ENCODE assay signal across 11 cellular contexts in genomic region chr1:208461680-208462079, GRCh38.
DNase-seq lines count a peak whose midpoint lies in the region; ATAC-seq and TF ChIP-seq lines count a peak whose summit lies in the region.
"Had no signal": no experiment of that assay in that cellular context is flagged by ENCODE, and none has a peak within 500 bp of the region (broad histone marks: within the 10 kb centered on the region; RNA-seq: fewer than 3 reads in every experiment).

No MANE protein-coding gene starts in this region.

- no peak for DNase-seq in Caco-2
- DNase-seq in H9, result no peak
- no peak for DNase-seq in left colon
- DNase-seq in islet precursor cell, result no peak
- DNase-seq in NCI-H226, result no peak
- no peak for DNase-seq in activated gamma-delta T cell treated with Interleukin-2 at 50 U/mL for 16 hours
- no peak for DNase-seq in NCI-H1930 (lab: John Stamatoyannopoulos, UW)
- DNase-seq: amygdala, NCI-H2171 had no signal

- H3K9me3 ChIP-seq in Caco-2 (no peaks in the 10 kb centered on the region; the same call in 1 of the 2 replicates), H9 (ENCODE audit: control insufficient read depth, low read depth, low read length) (no peaks in the 10 kb centered on the region)
- H3K9me3 ChIP-seq: tibial nerve had no signal

- no TSS peak for BruUV-seq in Caco-2 (replicated peaks; lab: Mats Ljungman, UMichigan)

- no peak overlapping the region for H3K18ac ChIP-seq in H9 (ENCODE audit: insufficient read length, low read depth, low read length)

- H3K4me2 ChIP-seq in H9 (ENCODE audit: insufficient read depth, insufficient read length, low read length), result no peak overlapping the region

- no peak overlapping the region for H3T11ph ChIP-seq in H9 (ENCODE audit: low read length)

- no peak overlapping the region for H3K14ac ChIP-seq in H9 (ENCODE audit: insufficient read depth, low read length)

- H3K4ac ChIP-seq in H9 (ENCODE audit: low read depth, low read length), result no peak overlapping the region

- CTCF ChIA-PET in Caco-2 (lab: Charles Lee), result no interaction called here

- H2BK5ac ChIP-seq in H9 (ENCODE audit: insufficient read length, low read length), result no peak overlapping the region

- H3K27ac Mint-ChIP-seq in Caco-2 (ENCODE audit: unreplicated experiment) (no peak overlapping the region), H9 (no peak overlapping the region)

- H3K4me3 ChIP-seq in Caco-2 (ENCODE audit: low read depth, low read length), result no peak overlapping the region
- H3K4me3 ChIP-seq: tibial nerve had no signal

- no peak overlapping the region for H4K91ac ChIP-seq in H9 (ENCODE audit: insufficient read length, low read depth, low read length)

- intact Hi-C loops in Caco-2 (cut with micrococcal nuclease; ENCODE audit: unreplicated experiment) (no loop called here), left colon (cut with DNase I, micrococcal nuclease) (no loop called here)

- H3K56ac ChIP-seq in H9 (ENCODE audit: insufficient read length, low read depth, low read length), result no peak overlapping the region

- no peak overlapping the region for H2BK120ac ChIP-seq in H9 (ENCODE audit: low read depth, low read length, poor library complexity, severe bottlenecking)

- H4K8ac ChIP-seq in H9 (replicated peaks; ENCODE audit: insufficient read length, low read depth, low read length), result no peak overlapping the region

- H2AFZ ChIP-seq in H9 (ENCODE audit: low read length), result no peak overlapping the region

- no peak overlapping the region for H3K9ac ChIP-seq in H9 (ENCODE audit: extremely low read depth, insufficient read length, low read length)

- H3K9me3 Mint-ChIP-seq in Caco-2 (ENCODE audit: unreplicated experiment), result no peaks in the 10 kb centered on the region
- H3K9me3 Mint-ChIP-seq in H9, result peaks cover 0 to 3% of the 10 kb centered on the region in 2 experiments; a peak in 1 of 5 replicates

- H2BK20ac ChIP-seq in H9 (ENCODE audit: low read depth, low read length, poor library complexity, severe bottlenecking), result no peak overlapping the region

- H3K23ac ChIP-seq in H9 (ENCODE audit: insufficient read length, low read depth, low read length), result no peak overlapping the region

- no peak overlapping the region for H3K27ac ChIP-seq in H9 (ENCODE audit: insufficient read length, low read depth, low read length)
- H3K27ac ChIP-seq: tibial nerve had no signal

- no peak overlapping the region for H3K4me3 Mint-ChIP-seq in Caco-2 (ENCODE audit: unreplicated experiment)
- no peak overlapping the region for H3K4me3 Mint-ChIP-seq in H9

- no peak overlapping the region for H4K5ac ChIP-seq in H9 (ENCODE audit: insufficient read length, low read depth, low read length)

- POLR2A ChIA-PET in Caco-2 (lab: Charles Lee), result no interaction called here

- no peak overlapping the region for H2BK12ac ChIP-seq in H9 (ENCODE audit: insufficient read length, low read depth, low read length)

- H3K79me1 ChIP-seq in H9 (ENCODE audit: insufficient read depth, low read depth, low read length, poor library complexity, severe bottlenecking), result no peaks in the 10 kb centered on the region

- H3K23me2 ChIP-seq in H9 (ENCODE audit: insufficient read length, low read depth, low read length, poor library complexity, severe bottlenecking), result no peaks in the 10 kb centered on the region

- no peaks in the 10 kb centered on the region for H3K27me3 ChIP-seq in Caco-2 (replicated peaks; ENCODE audit: control insufficient read depth, insufficient read depth, low read length)
- no peaks in the 10 kb centered on the region for H3K27me3 ChIP-seq in H9 (ENCODE audit: insufficient read depth, low read length)
- H3K27me3 ChIP-seq: tibial nerve had no signal

- H3K36me3 ChIP-seq in Caco-2 (ENCODE audit: control insufficient read depth, insufficient read depth, low read length), result no peaks in the 10 kb centered on the region
- H3K36me3 ChIP-seq: tibial nerve had no signal

- WGBS in H9 (ENCODE audit: extremely low coverage, insufficient read length, low lambda C conversion rate), result no CpG with 5 or more reads among the region's 4 CpGs

- TF ChIP-seq CTCF in Caco-2 (IDR thresholded peaks at IDR 0.05; ENCODE audit: insufficient read depth in 1 of 2, low read depth in 1 of 2, low read length in 1 of 2, severe bottlenecking in 1 of 2, unreplicated experiment in 1 of 2), result peak; percentile 20 to 48
- peak; percentile 63 for TF ChIP-seq CTCF in H9 (conservative IDR thresholded peaks at IDR 0.05)

- H3K79me2 ChIP-seq in H9 (ENCODE audit: insufficient read depth, low read length), result no peaks in the 10 kb centered on the region

- H3K4me1 Mint-ChIP-seq in Caco-2 (ENCODE audit: low read depth, unreplicated experiment) (no peaks in the 10 kb centered on the region), H9 (no peaks in the 10 kb centered on the region)

- no peak overlapping the region for H2BK15ac ChIP-seq in H9 (ENCODE audit: low read depth, low read length)

- H3K4me1 ChIP-seq in Caco-2 (no peaks in the 10 kb centered on the region), H9 (ENCODE audit: insufficient read depth, low read length) (no peaks in the 10 kb centered on the region)
- H3K4me1 ChIP-seq: tibial nerve had no signal

- H4K20me1 ChIP-seq in H9 (ENCODE audit: control insufficient read depth, insufficient read depth, insufficient read length), result no peaks in the 10 kb centered on the region

- ATAC-seq in SK-N-SH treated with all-trans-retinoic acid at 6 μM for 48 hours (peak; percentile 70; the same call in 2 of the 3 replicates), left colon (peak; percentile 34)

- H2AK5ac ChIP-seq in H9 (ENCODE audit: insufficient read length, low read length), result no peak overlapping the region

- peaks cover 15% of the 10 kb centered on the region for H3K27me3 Mint-ChIP-seq in Caco-2 (ENCODE audit: insufficient read depth, unreplicated experiment)
- peaks cover 3% of the 10 kb centered on the region for H3K27me3 Mint-ChIP-seq in H9 (ENCODE audit: low read depth)

- no peaks in the 10 kb centered on the region for H3K36me3 Mint-ChIP-seq in Caco-2 (ENCODE audit: insufficient read depth, unreplicated experiment)
- H3K36me3 Mint-ChIP-seq in H9 (ENCODE audit: insufficient read depth in 1 of 3, low read depth in 3 of 3), result no peaks in the 10 kb centered on the region

TF ChIP-seq in SK-N-SH treated with all-trans-retinoic acid at 6 μM for 48 hours, 23 proteins besides CTCF, POLR2A, EP300 and RAD21:
- no peak for TF ChIP-seq SNAI2 (CRISPR knock-in tag; IDR thresholded peaks at IDR 0.05)
- no peak for TF ChIP-seq TCF4 (CRISPR knock-in tag; IDR thresholded peaks at IDR 0.05; ENCODE audit: borderline replicate concordance)
- TF ChIP-seq ISL1 (CRISPR knock-in tag; IDR thresholded peaks at IDR 0.05), result no peak
- no peak for TF ChIP-seq PPARA (CRISPR knock-in tag; IDR thresholded peaks at IDR 0.05; ENCODE audit: borderline replicate concordance)
- TF ChIP-seq, protein P1, sequence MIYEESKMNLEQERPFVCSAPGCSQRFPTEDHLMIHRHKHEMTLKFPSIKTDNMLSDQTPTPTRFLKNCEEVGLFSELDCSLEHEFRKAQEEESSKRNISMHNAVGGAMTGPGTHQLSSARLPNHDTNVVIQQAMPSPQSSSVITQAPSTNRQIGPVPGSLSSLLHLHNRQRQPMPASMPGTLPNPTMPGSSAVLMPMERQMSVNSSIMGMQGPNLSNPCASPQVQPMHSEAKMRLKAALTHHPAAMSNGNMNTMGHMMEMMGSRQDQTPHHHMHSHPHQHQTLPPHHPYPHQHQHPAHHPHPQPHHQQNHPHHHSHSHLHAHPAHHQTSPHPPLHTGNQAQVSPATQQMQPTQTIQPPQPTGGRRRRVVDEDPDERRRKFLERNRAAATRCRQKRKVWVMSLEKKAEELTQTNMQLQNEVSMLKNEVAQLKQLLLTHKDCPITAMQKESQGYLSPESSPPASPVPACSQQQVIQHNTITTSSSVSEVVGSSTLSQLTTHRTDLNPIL (CRISPR knock-in tag; IDR thresholded peaks at IDR 0.05; ENCODE audit: low read depth), result no peak
- TF ChIP-seq ZC3H10 (CRISPR knock-in tag; IDR thresholded peaks at IDR 0.05), result no peak
- TF ChIP-seq ZNF565 (CRISPR knock-in tag; conservative IDR thresholded peaks at IDR 0.05; ENCODE audit: low read depth), result no peak
- TF ChIP-seq CSDC2 (CRISPR knock-in tag; IDR thresholded peaks at IDR 0.05), result no peak
- no peak for TF ChIP-seq POU6F1 (CRISPR knock-in tag; IDR thresholded peaks at IDR 0.05; ENCODE audit: borderline replicate concordance, low read depth)
- TF ChIP-seq ZFP30 (CRISPR knock-in tag; IDR thresholded peaks at IDR 0.05), result no peak
- no peak for TF ChIP-seq GLIS3 (CRISPR knock-in tag; IDR thresholded peaks at IDR 0.05)
- TF ChIP-seq BACH2 (CRISPR knock-in tag; IDR thresholded peaks at IDR 0.05; ENCODE audit: borderline replicate concordance), result no peak
